30 cellular contexts compared by ENCODE assay signal in the genomic region with DNA sequence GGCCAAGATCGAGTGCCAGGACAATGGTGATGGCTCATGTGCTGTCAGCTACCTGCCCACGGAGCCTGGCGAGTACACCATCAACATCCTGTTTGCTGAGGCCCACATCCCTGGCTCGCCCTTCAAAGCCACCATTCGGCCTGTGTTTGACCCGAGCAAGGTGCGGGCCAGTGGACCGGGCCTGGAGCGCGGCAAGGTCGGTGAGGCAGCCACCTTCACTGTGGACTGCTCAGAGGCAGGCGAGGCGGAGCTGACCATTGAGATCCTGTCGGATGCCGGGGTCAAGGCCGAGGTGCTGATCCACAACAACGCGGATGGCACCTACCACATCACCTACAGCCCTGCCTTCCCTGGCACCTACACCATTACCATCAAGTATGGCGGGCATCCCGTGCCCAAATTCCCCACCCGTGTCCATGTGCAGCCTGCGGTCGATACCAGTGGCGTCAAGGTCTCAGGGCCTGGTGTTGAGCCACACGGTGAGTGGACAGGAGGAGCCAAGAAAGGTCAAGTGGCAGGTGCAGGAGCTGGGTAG. TPM values are rescaled to one million over a fixed set of nuclear protein-coding genes. Genes with fewer than 3 reads are reported as not detected.
"Had no signal": no experiment of that assay in that cellular context is flagged by ENCODE, and none has a peak within 500 bp of the region (broad histone marks: within the 10 kb centered on the region; RNA-seq: fewer than 3 reads in every experiment).

No MANE protein-coding gene starts in this region.

- H3K9me3 Mint-ChIP-seq: activated naive CD4-positive, alpha-beta T cell treated with anti-CD3 and anti-CD28 coated beads for 36 hours; activated naive CD8-positive, alpha-beta T cell treated with anti-CD3 and anti-CD28 coated beads for 36 hours; effector memory CD8-positive, alpha-beta T cell; natural killer cell treated with Interleukin-12 subunit alpha and Interleukin-12 subunit beta and Interleukin-15 and Interleukin-18, amount 100 ng/mL, for 72 hours had no signal

- H3K4me1 ChIP-seq: adrenal gland, ascending aorta, left lung, testis had no signal

- H3K36me3 ChIP-seq: adrenal gland, left lung, neutrophil, ovary, transverse colon, WERI-Rb-1 had no signal

- DNase-seq: activated CD4-positive, alpha-beta T cell treated with anti-CD3 and anti-CD28 coated beads for 48 hours; activated CD4-positive, alpha-beta T cell treated with anti-CD3 and anti-CD28 coated beads, Interleukin-2, amount 50 U/mL, for 48 hours; activated CD8-positive, alpha-beta memory T cell treated with anti-CD3 and anti-CD28 coated beads for 24 hours; activated effector memory CD4-positive, alpha-beta T cell treated with Interleukin-2 at 50 U/mL for 16 hours; activated naive CD4-positive, alpha-beta T cell treated with anti-CD3 and anti-CD28 coated beads for 36 hours; activated naive CD8-positive, alpha-beta T cell treated with anti-CD3 and anti-CD28 coated beads for 36 hours; adrenal gland; brain microvascular endothelial cell; caudate nucleus; cortex of kidney; effector memory CD8-positive, alpha-beta T cell; foreskin fibroblast; ovary; retina; stimulated activated CD4-positive, alpha-beta T cell treated with anti-CD3 and anti-CD28 coated beads, Interleukin-2, amount 100 ng/mL, for 48 hours; stimulated activated naive CD8-positive, alpha-beta T cell treated with anti-CD3 and anti-CD28 coated beads, Interleukin-15, Interleukin-2, amounts not matched to agents 100 U/mL and 50 U/mL, for 24 hours; T-helper 17 cell; T1000; testis; transverse colon; WERI-Rb-1 had no signal

- H3K9me3 ChIP-seq: adrenal gland, ascending aorta, left lung, mucosa of descending colon, neutrophil, ovary, testis, transverse colon had no signal

- H3K27me3 ChIP-seq: adrenal gland, ascending aorta, brain microvascular endothelial cell, left lung, neutrophil, ovary, testis, transverse colon had no signal

- H3K36me3 Mint-ChIP-seq: activated naive CD8-positive, alpha-beta T cell treated with anti-CD3 and anti-CD28 coated beads for 36 hours; natural killer cell treated with Interleukin-12 subunit alpha and Interleukin-12 subunit beta and Interleukin-15 and Interleukin-18, amount 100 ng/mL, for 72 hours had no signal

- FAIRE-seq: urothelium cell line had no signal

- H3K4me3 Mint-ChIP-seq: activated naive CD4-positive, alpha-beta T cell treated with anti-CD3 and anti-CD28 coated beads for 36 hours; activated naive CD8-positive, alpha-beta T cell treated with anti-CD3 and anti-CD28 coated beads for 36 hours; effector memory CD8-positive, alpha-beta T cell; natural killer cell treated with Interleukin-12 subunit alpha and Interleukin-12 subunit beta and Interleukin-15 and Interleukin-18, amount 100 ng/mL, for 72 hours; T-helper 17 cell had no signal

- H3K27ac ChIP-seq: adrenal gland, ascending aorta, brain microvascular endothelial cell, left lung, neutrophil, ovary, testis, transverse colon, WERI-Rb-1 had no signal

- H3K27ac Mint-ChIP-seq: activated naive CD4-positive, alpha-beta T cell treated with anti-CD3 and anti-CD28 coated beads for 36 hours; activated naive CD8-positive, alpha-beta T cell treated with anti-CD3 and anti-CD28 coated beads for 36 hours; effector memory CD8-positive, alpha-beta T cell; natural killer cell treated with Interleukin-12 subunit alpha and Interleukin-12 subunit beta and Interleukin-15 and Interleukin-18, amount 100 ng/mL, for 72 hours; progenitor cell of endocrine pancreas; T-helper 17 cell had no signal

- ATAC-seq: activated CD4-positive, CD25-positive, alpha-beta regulatory T cell treated with anti-CD3 and anti-CD28 coated beads, Interleukin-2, amount 50 U/mL, for 24 hours; effector memory CD8-positive, alpha-beta T cell; left lung; mucosa of descending colon; natural killer cell treated with Interleukin-12 subunit alpha and Interleukin-12 subunit beta and Interleukin-15 and Interleukin-18, amount 100 ng/mL, for 72 hours; stimulated activated naive CD8-positive, alpha-beta T cell treated with anti-CD3 and anti-CD28 coated beads, Interleukin-15, Interleukin-2, amounts not matched to agents 100 U/mL and 50 U/mL, for 24 hours; T-helper 17 cell had no signal

- H3K4me3 ChIP-seq: adrenal gland, ascending aorta, left lung, lung, mucosa of descending colon, ovary, testis, transverse colon had no signal

- H3K27me3 Mint-ChIP-seq: activated naive CD8-positive, alpha-beta T cell treated with anti-CD3 and anti-CD28 coated beads for 36 hours; natural killer cell treated with Interleukin-12 subunit alpha and Interleukin-12 subunit beta and Interleukin-15 and Interleukin-18, amount 100 ng/mL, for 72 hours; progenitor cell of endocrine pancreas; T-helper 17 cell had no signal

RNA-seq across cellular contexts. Expression of gene FLNC, which starts 14.6 kb away (rescaled TPM):
- total RNA-seq: natural killer cell treated with Interleukin-12 subunit alpha and Interleukin-12 subunit beta and Interleukin-15 and Interleukin-18, amount 100 ng/mL, for 72 hours had no signal
